20 cellular contexts compared by ENCODE assay signal in genomic region chr14:34247605-34248004, GRCh38.
DNase-seq lines count a peak whose midpoint lies in the region; ATAC-seq and TF ChIP-seq lines count a peak whose summit lies in the region.
"Had no signal": no experiment of that assay in that cellular context is flagged by ENCODE, and none has a peak within 500 bp of the region (broad histone marks: within the 10 kb centered on the region; RNA-seq: fewer than 3 reads in every experiment).

No MANE protein-coding gene starts in this region.

- H3K9ac ChIP-seq in liver (ENCODE audit: low read depth in 1 of 2, low read length in 2 of 2) = no peak overlapping the region
- H3K9ac ChIP-seq: BLaER1 had no signal

- ATAC-seq in HG02973 (IDR thresholded peaks at IDR 0.05; ENCODE audit: unreplicated experiment) = no peak
- ATAC-seq: CD8-positive, alpha-beta T cell; GM12878; GM23338; HCT116 had no signal

- TF ChIP-seq RAD21 in liver (IDR thresholded peaks at IDR 0.05) = no peak

- no peak for TF ChIP-seq CTCF in liver (IDR thresholded peaks at IDR 0.05; ENCODE audit: low read depth, low read length, missing input control)

- no peak overlapping the region for H3K27ac ChIP-seq in liver (ENCODE audit: low read depth in 1 of 2, low read length in 2 of 2)
- H3K27ac ChIP-seq: 22Rv1, BLaER1, C4-2B had no signal

- H3K4me1 ChIP-seq in liver (ENCODE audit: control insufficient read depth in 4 of 4, insufficient read depth in 4 of 4, low read length in 3 of 4) = peaks cover 0 to 3% (median under 1%) of the 10 kb centered on the region in 4 donors
- H3K4me1 ChIP-seq: Caco-2 had no signal

- no peak overlapping the region for H3K4me3 ChIP-seq in liver (ENCODE audit: low read depth in 1 of 3, low read length in 3 of 3)
- H3K4me3 ChIP-seq: BLaER1, GM12878, GM23338 had no signal

- H3K27me3 ChIP-seq in liver (ENCODE audit: control insufficient read depth in 4 of 4, insufficient read depth in 4 of 4, low read length in 3 of 4) = no peaks in the 10 kb centered on the region
- H3K27me3 ChIP-seq: BLaER1 had no signal

- no peaks in the 10 kb centered on the region for H3K36me3 ChIP-seq in liver (ENCODE audit: control insufficient read depth in 4 of 4, insufficient read depth in 3 of 4, low read depth in 1 of 4, low read length in 3 of 4)
- H3K36me3 ChIP-seq: BLaER1 had no signal

- no peaks in the 10 kb centered on the region for H3K9me3 ChIP-seq in liver (ENCODE audit: control insufficient read depth in 4 of 4, low read length in 3 of 4)
- H3K9me3 ChIP-seq: BLaER1, Caco-2 had no signal

- 27% methylated on average over 1 of the region's 1 CpG for WGBS in liver

- peak; percentile 17 for DNase-seq in NCI-H2107 treated with DMSO at 0.1 percent for 48 hours (lab: John Stamatoyannopoulos, UW; ENCODE audit: unreplicated experiment)
- DNase-seq in NCI-H2107 (lab: John Stamatoyannopoulos, UW) = no peak
- DNase-seq in amniotic epithelial cell (ENCODE audit: low read depth) = peak; percentile 7
- DNase-seq in iris pigment epithelial cell (ENCODE audit: low read depth) = peak; percentile 11
- no peak for DNase-seq in NCI-H1417 (lab: John Stamatoyannopoulos, UW)
- no peak for DNase-seq in GM03348 (ENCODE audit: low spot score)
- DNase-seq: Caco-2; CD4-positive, CD25-positive, alpha-beta regulatory T cell; CD8-positive, alpha-beta T cell; DMS153; DND-41; H9 had no signal

TF ChIP-seq in liver, 16 proteins besides CTCF, POLR2A, EP300 and RAD21:
- TF ChIP-seq RXRA (IDR thresholded peaks at IDR 0.05) (peak in 1 of 2 donors; percentile 26), HNF4A (conservative IDR thresholded peaks at IDR 0.05) (peak; percentile 65 to 68), NR2F2 (IDR thresholded peaks at IDR 0.05) (no peak)

Comparison
In these comparisons a context has a peak if more than half of its experiments do, and no peak if none do; other contexts are left out.
1. DNase-seq: peak in NCI-H2107 treated with DMSO at 0.1 percent for 48 hours (single experiment), amniotic epithelial cell (single experiment) and iris pigment epithelial cell (single experiment); none in NCI-H2107 (single experiment), NCI-H1417 (0 of 3) and GM03348 (single experiment).